9 cellular contexts compared by ENCODE assay signal in genomic region chr16:90020838-90021382, GRCh38. TPM values are rescaled to one million over a fixed set of nuclear protein-coding genes. Genes with fewer than 3 reads are reported as not detected.
DNase-seq lines count a peak whose midpoint lies in the region; ATAC-seq and TF ChIP-seq lines count a peak whose summit lies in the region.
"Had no signal": no experiment of that assay in that cellular context is flagged by ENCODE, and none has a peak within 500 bp of the region (broad histone marks: within the 10 kb centered on the region; RNA-seq: fewer than 3 reads in every experiment).

No MANE protein-coding gene starts in this region.

- H3K9me2 ChIP-seq in hepatocyte (replicated peaks; ENCODE audit: insufficient read depth): no peaks in the 10 kb centered on the region

- H3K36me3 ChIP-seq in SJSA1 (no peaks in the 10 kb centered on the region; the same call in 1 of the 2 replicates), hepatocyte (replicated peaks; ENCODE audit: insufficient read depth, low read depth) (no peaks in the 10 kb centered on the region), thoracic aorta (no peaks in the 10 kb centered on the region)

- H3K9me3 ChIP-seq in SJSA1 (replicated peaks) (no peaks in the 10 kb centered on the region), hepatocyte (ENCODE audit: low read depth) (no peaks in the 10 kb centered on the region), thoracic aorta (no peaks in the 10 kb centered on the region)

- no peak overlapping the region for H2AFZ ChIP-seq in hepatocyte

- H4K20me1 ChIP-seq in hepatocyte (ENCODE audit: insufficient read depth, poor library complexity, severe bottlenecking): no peaks in the 10 kb centered on the region

- H3K79me2 ChIP-seq in hepatocyte: peaks cover 2% of the 10 kb centered on the region

- DNase-seq in Right ventricle myocardium inferior (ENCODE audit: missing footprints): peak; percentile 51
- no peak for DNase-seq in Right ventricle myocardium superior
- peak in 1 of 2 experiments; percentile 54 for DNase-seq in SJSA1 (ENCODE audit: low read depth in 1 of 2, low spot score in 2 of 2)
- no peak for DNase-seq in hepatocyte (ENCODE audit: low spot score)
- no peak for DNase-seq in thoracic aorta (ENCODE audit: low spot score)
- no peak for DNase-seq in NCI-H2107 treated with DMSO at 0.1 percent for 48 hours (lab: John Stamatoyannopoulos, UW; ENCODE audit: unreplicated experiment)
- no peak for DNase-seq in NCI-H526 treated with DMSO at 0.1 percent for 48 hours (lab: John Stamatoyannopoulos, UW)
- DNase-seq: NCI-H446 treated with DMSO at 0.1 percent for 48 hours had no signal

- H3K4me3 ChIP-seq in SJSA1 (no peak overlapping the region), hepatocyte (no peak overlapping the region), thoracic aorta (no peak overlapping the region)

- peak overlapping the region; percentile 97 for H3K4me2 ChIP-seq in hepatocyte

- H3K27me3 ChIP-seq in SJSA1 (replicated peaks): no peaks in the 10 kb centered on the region
- no peaks in the 10 kb centered on the region for H3K27me3 ChIP-seq in hepatocyte
- no peaks in the 10 kb centered on the region for H3K27me3 ChIP-seq in thoracic aorta (replicated peaks; ENCODE audit: insufficient read depth)

- intact Hi-C loops in Right ventricle myocardium inferior (cut with DNase I) (no loop called here), Right ventricle myocardium superior (cut with DNase I) (no loop called here)

- 56% methylated on average over 2 of the region's 2 CpGs for WGBS in hepatocyte (ENCODE audit: low lambda C conversion rate, missing lambda C conversion rate)

- no peak for ATAC-seq in Right ventricle myocardium inferior
- ATAC-seq in Right ventricle myocardium superior (ENCODE audit: poor library complexity): no peak
- no peak for ATAC-seq in thoracic aorta (ENCODE audit: insufficient number of reproducible peaks, low FRiP score, low read depth)
- ATAC-seq in GM19351 (IDR thresholded peaks at IDR 0.05; ENCODE audit: unreplicated experiment): no peak

- H3K27ac ChIP-seq in SJSA1 (peak overlapping the region; percentile 40), hepatocyte (peak overlapping the region; percentile 94), thoracic aorta (peak overlapping the region; percentile 6 to 47)

- H3K4me1 ChIP-seq in SJSA1 (replicated peaks): peaks cover 43% of the 10 kb centered on the region
- H3K4me1 ChIP-seq in hepatocyte (ENCODE audit: insufficient read depth): peaks cover 9% of the 10 kb centered on the region
- peaks cover 15 to 42% of the 10 kb centered on the region in 2 donors for H3K4me1 ChIP-seq in thoracic aorta (ENCODE audit: control insufficient read depth in 1 of 2, low read depth in 2 of 2)

- TF ChIP-seq CTCF in hepatocyte (IDR thresholded peaks at IDR 0.05; ENCODE audit: poor library complexity) (no peak), thoracic aorta (IDR thresholded peaks at IDR 0.05) (no peak)

RNA-seq across cellular contexts. Expression of gene DBNDD1, which starts 1.7 kb away (rescaled TPM):
- 6.7 TPM for total RNA-seq in Right ventricle myocardium inferior
- total RNA-seq in Right ventricle myocardium superior: 6.3 TPM
- 1.3 TPM in 1 of 2 replicates, not detected in the other for total RNA-seq in SJSA1 (2014; rRNA removed; shearing (Covaris generic))
- total RNA-seq in hepatocyte: 5.5 and 8.5 TPM in 2 replicates
- 18.2 and 21.0 TPM in 2 replicates for polyA plus RNA-seq in hepatocyte
- 10 to 100 TPM in 1 of 2 donors, 1 to 10 TPM in 1; 8.7 to 19.9 TPM for total RNA-seq in thoracic aorta

RNA-seq across cellular contexts. Expression of gene PRDM7, which starts 56.2 kb away (rescaled TPM):
- total RNA-seq in Right ventricle myocardium inferior (not detected), Right ventricle myocardium superior (not detected), hepatocyte (not detected in 2 replicates), thoracic aorta (not detected)
- not detected in 2 replicates for total RNA-seq in SJSA1 (2014; rRNA removed; shearing (Covaris generic))
- not detected in 2 replicates for polyA plus RNA-seq in hepatocyte

Comparison
In these comparisons a context has a peak if more than half of its experiments do, and no peak if none do; other contexts are left out.
1. H3K27ac ChIP-seq: peak in every context shown above with its lines; median percentile 94 in hepatocyte; 40 in SJSA1; 26 in thoracic aorta.